In the genomic region with DNA sequence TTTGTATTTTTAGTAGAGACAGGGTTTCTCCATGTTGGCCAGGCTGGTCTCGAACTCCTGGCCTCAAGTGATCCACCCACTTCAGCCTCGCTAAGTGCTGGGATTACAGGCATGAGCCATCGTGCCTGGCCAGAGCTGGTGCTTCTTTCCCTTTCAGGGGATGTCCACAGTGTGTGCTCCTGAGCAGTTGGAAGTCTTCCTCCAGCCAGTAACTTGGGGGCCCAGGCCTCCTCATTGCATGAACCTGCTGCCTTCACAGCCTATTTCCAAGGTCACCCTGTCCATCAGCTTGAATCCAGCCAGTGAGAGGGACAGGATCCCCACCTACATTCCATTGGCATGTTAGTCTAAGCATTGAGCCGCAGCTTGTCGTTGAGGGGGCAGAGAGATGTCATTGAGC, we compare ENCODE assay signal across 17 cellular contexts. TPM values are rescaled to one million over a fixed set of nuclear protein-coding genes. Genes with fewer than 3 reads are reported as not detected.
DNase-seq lines count a peak whose midpoint lies in the region; ATAC-seq and TF ChIP-seq lines count a peak whose summit lies in the region.
"Had no signal": no experiment of that assay in that cellular context is flagged by ENCODE, and none has a peak within 500 bp of the region (broad histone marks: within the 10 kb centered on the region; RNA-seq: fewer than 3 reads in every experiment).

No MANE protein-coding gene starts in this region.

- no TSS peak for BruUV-seq in IMR-90 (replicated peaks; lab: Mats Ljungman, UMichigan)

- no peak overlapping the region for H3K9ac ChIP-seq in IMR-90 (ENCODE audit: low read depth, low read length)
- H3K9ac ChIP-seq in neural progenitor cell, result no peak overlapping the region
- H3K9ac ChIP-seq: BLaER1 had no signal

- dilution Hi-C loops in IMR-90 (cut with HindIII; ENCODE audit: low sequenced_read_pairs, unreplicated experiment), result no loop called here

- CTCF ChIA-PET in IMR-90 (lab: Yijun Ruan, JAX), result no interaction called here

- H3K56ac ChIP-seq in IMR-90 (ENCODE audit: extremely low read depth, insufficient read depth, low read length), result no peak overlapping the region

- H3K27ac ChIP-seq in IMR-90 (ENCODE audit: insufficient read depth, low read length), result no peak overlapping the region
- H3K27ac ChIP-seq in neural progenitor cell, result no peak overlapping the region
- H3K27ac ChIP-seq: BLaER1 had no signal

- H3K4ac ChIP-seq in IMR-90 (ENCODE audit: low read depth, low read length), result no peak overlapping the region; the same call in 1 of the 2 replicates

- H3K4me3 Mint-ChIP-seq in neural progenitor cell (no peak overlapping the region), osteocyte (ENCODE audit: unreplicated experiment) (no peak overlapping the region), mesothelial cell of epicardium (no peak overlapping the region)
- H3K4me3 Mint-ChIP-seq: CD14-positive monocyte; CD4-positive, alpha-beta memory T cell; CD4-positive, CD25-positive, alpha-beta regulatory T cell had no signal

- peaks cover 11% of the 10 kb centered on the region; the same call in 1 of the 2 replicates for H3K9me1 ChIP-seq in IMR-90 (ENCODE audit: insufficient read depth, low read length)

- H3K36me3 Mint-ChIP-seq in neural progenitor cell, result peaks cover 1% of the 10 kb centered on the region
- peaks cover 12% of the 10 kb centered on the region for H3K36me3 Mint-ChIP-seq in osteocyte (ENCODE audit: unreplicated experiment)
- H3K36me3 Mint-ChIP-seq in mesothelial cell of epicardium, result peaks cover 23% of the 10 kb centered on the region
- H3K36me3 Mint-ChIP-seq: CD14-positive monocyte had no signal

- no peak for ATAC-seq in IMR-90 (ENCODE audit: low read depth)

- POLR2A ChIA-PET in IMR-90 (lab: Charles Lee; ENCODE audit: unreplicated experiment), result no interaction called here

- H3K27me3 Mint-ChIP-seq in neural progenitor cell (ENCODE audit: insufficient read depth, low read depth) (peaks cover 3% of the 10 kb centered on the region), osteocyte (ENCODE audit: unreplicated experiment) (no peaks in the 10 kb centered on the region), mesothelial cell of epicardium (ENCODE audit: low read depth) (peaks cover 2% of the 10 kb centered on the region)
- H3K27me3 Mint-ChIP-seq: CD4-positive, alpha-beta memory T cell; CD8-positive, alpha-beta memory T cell had no signal

- H3K4me2 ChIP-seq in IMR-90 (ENCODE audit: low read depth, low read length), result no peak overlapping the region
- H3K4me2 ChIP-seq in neural progenitor cell, result no peak overlapping the region
- H3K4me2 ChIP-seq: BLaER1 had no signal

- H2BK5ac ChIP-seq in IMR-90 (ENCODE audit: low read depth, low read length, poor library complexity, severe bottlenecking), result no peak overlapping the region

- no peak overlapping the region for H2BK15ac ChIP-seq in IMR-90 (ENCODE audit: low read depth, low read length)

- H3K79me2 ChIP-seq in neural progenitor cell (ENCODE audit: low read depth), result no peaks in the 10 kb centered on the region

- peaks cover 11% of the 10 kb centered on the region for H3K4me1 ChIP-seq in IMR-90 (ENCODE audit: control insufficient read depth, insufficient read depth, low read length)
- H3K4me1 ChIP-seq in neural progenitor cell, result no peaks in the 10 kb centered on the region
- H3K4me1 ChIP-seq: BLaER1 had no signal

- in situ Hi-C loops in IMR-90 (cut with MboI; ENCODE audit: low sequenced_read_pairs), result no loop called here

- H2AFZ ChIP-seq in IMR-90 (replicated peaks; ENCODE audit: low read length, poor library complexity), result no peak overlapping the region
- H2AFZ ChIP-seq in neural progenitor cell (replicated peaks), result no peak overlapping the region

- H4K5ac ChIP-seq in IMR-90 (ENCODE audit: low read depth, low read length), result no peak overlapping the region

- no peak overlapping the region for H2BK20ac ChIP-seq in IMR-90 (ENCODE audit: low read depth, low read length)

- peaks cover 5% of the 10 kb centered on the region for H3K9me3 Mint-ChIP-seq in neural progenitor cell
- no peaks in the 10 kb centered on the region for H3K9me3 Mint-ChIP-seq in osteocyte (ENCODE audit: unreplicated experiment)
- no peaks in the 10 kb centered on the region for H3K9me3 Mint-ChIP-seq in mesothelial cell of epicardium
- H3K9me3 Mint-ChIP-seq: CD14-positive monocyte; CD8-positive, alpha-beta memory T cell had no signal

- no peak for TF ChIP-seq RAD21 in IMR-90 (IDR thresholded peaks at IDR 0.05; ENCODE audit: low read length)

- H4K20me1 ChIP-seq in IMR-90 (ENCODE audit: insufficient read depth, low read length) (no peaks in the 10 kb centered on the region), neural progenitor cell (ENCODE audit: low read depth) (no peaks in the 10 kb centered on the region)

- peak overlapping the region; percentile 21 for H3K27ac Mint-ChIP-seq in neural progenitor cell
- no peak overlapping the region for H3K27ac Mint-ChIP-seq in osteocyte (ENCODE audit: unreplicated experiment)
- no peak overlapping the region for H3K27ac Mint-ChIP-seq in mesothelial cell of epicardium
- H3K27ac Mint-ChIP-seq: CD14-positive monocyte; CD4-positive, CD25-positive, alpha-beta regulatory T cell had no signal

- no peak overlapping the region for H3K18ac ChIP-seq in IMR-90 (ENCODE audit: low read depth, low read length)

- H3K4me1 Mint-ChIP-seq in neural progenitor cell (peaks cover 20% of the 10 kb centered on the region), osteocyte (ENCODE audit: unreplicated experiment) (peaks cover 4% of the 10 kb centered on the region), mesothelial cell of epicardium (peaks cover 21% of the 10 kb centered on the region)

- H3F3A ChIP-seq in neural progenitor cell (ENCODE audit: low read depth), result no peaks in the 10 kb centered on the region

- H4K91ac ChIP-seq in IMR-90 (ENCODE audit: insufficient read depth, low read depth, low read length), result no peak overlapping the region

- 95% methylated on average over 5 of the region's 5 CpGs; no CpG with 5 or more reads in 1 of the 2 experiments for WGBS in IMR-90 (ENCODE audit: extremely low coverage in 2 of 2, insufficient read length in 1 of 2), 2 experiments

- no peaks in the 10 kb centered on the region for H3K27me3 ChIP-seq in IMR-90 (ENCODE audit: control insufficient read depth, insufficient read depth, low read length)
- H3K27me3 ChIP-seq in neural progenitor cell, result no peaks in the 10 kb centered on the region
- H3K27me3 ChIP-seq: BE2C, BLaER1 had no signal

- no peak overlapping the region for H3K23ac ChIP-seq in IMR-90 (ENCODE audit: low read depth, low read length)

- no peak overlapping the region for H2BK120ac ChIP-seq in IMR-90 (ENCODE audit: low read depth, low read length)

- intact Hi-C loops in IMR-90 (cut with micrococcal nuclease), result loop anchor here (10.0 kb wide), 1 partner anchor 121 kb away; no protein-coding TSS in a partner anchor

- no peaks in the 10 kb centered on the region for H3K36me3 ChIP-seq in IMR-90 (ENCODE audit: control insufficient read depth, insufficient read depth, low read length)
- H3K36me3 ChIP-seq in neural progenitor cell, result no peaks in the 10 kb centered on the region
- H3K36me3 ChIP-seq: BE2C had no signal

- no peak for DNase-seq in IMR-90
- DNase-seq in neural progenitor cell (ENCODE audit: low spot score), result no peak
- peak; percentile 75 for DNase-seq in osteocyte (ENCODE audit: extremely low spot score, unreplicated experiment)
- no peak for DNase-seq in mesothelial cell of epicardium (ENCODE audit: low spot score in 2 of 2, unreplicated experiment in 2 of 2)
- no peak for DNase-seq in SIG-M5 (lab: John Stamatoyannopoulos, UW)
- DNase-seq: 8988T; ACHN; BE2C; C1 segment of cervical spinal cord; CD4-positive, alpha-beta memory T cell; CD4-positive, CD25-positive, alpha-beta regulatory T cell; CD8-positive, alpha-beta memory T cell; COR-L47; DMS79 treated with DMSO at 0.1 percent for 48 hours; GF-D8 had no signal

- peak overlapping the region; percentile 60 for H2AK5ac ChIP-seq in IMR-90 (ENCODE audit: low read depth, low read length)

- peaks cover under 1 to 1% of the 10 kb centered on the region in 2 experiments; a peak in 1 of 4 replicates for H3K79me1 ChIP-seq in IMR-90 (ENCODE audit: low read depth in 1 of 2, low read length in 2 of 2)

- no peak for TF ChIP-seq CTCF in IMR-90 (conservative IDR thresholded peaks at IDR 0.05; ENCODE audit: low read depth, low read length)
- no peak for TF ChIP-seq CTCF in neural progenitor cell (IDR thresholded peaks at IDR 0.05)
- TF ChIP-seq CTCF in osteocyte (IDR thresholded peaks at IDR 0.05), result no peak
- TF ChIP-seq CTCF in mesothelial cell of epicardium (IDR thresholded peaks at IDR 0.05; ENCODE audit: unreplicated experiment), result no peak

- no peak overlapping the region for H4K8ac ChIP-seq in IMR-90 (ENCODE audit: low read depth in 2 of 2, low read length in 2 of 2)

- no peaks in the 10 kb centered on the region for H3K9me3 ChIP-seq in IMR-90 (ENCODE audit: control insufficient read depth, insufficient read depth, low read length)
- no peaks in the 10 kb centered on the region for H3K9me3 ChIP-seq in neural progenitor cell (ENCODE audit: low read depth)
- H3K9me3 ChIP-seq: BE2C, BLaER1 had no signal

- no peak overlapping the region for H2AK9ac ChIP-seq in IMR-90 (replicated peaks; ENCODE audit: low read depth, low read length, poor library complexity)

- no peak overlapping the region for H3K14ac ChIP-seq in IMR-90 (replicated peaks; ENCODE audit: low read depth, low read length)

- H3K4me3 ChIP-seq in IMR-90 (ENCODE audit: insufficient read depth, low read depth, low read length) (no peak overlapping the region), neural progenitor cell (no peak overlapping the region)
- H3K4me3 ChIP-seq: BLaER1 had no signal

- no peak for TF ChIP-seq POLR2A in IMR-90 (IDR thresholded peaks at IDR 0.05; ENCODE audit: low read depth, low read length)

TF ChIP-seq in IMR-90, 13 proteins besides CTCF, POLR2A, EP300 and RAD21 (continues in another document):
- no peak for TF ChIP-seq NFE2L2 (IDR thresholded peaks at IDR 0.05; ENCODE audit: low read depth, low read length)
- no peak for TF ChIP-seq RFX5 (IDR thresholded peaks at IDR 0.05; ENCODE audit: low read depth, low read length)
- TF ChIP-seq BHLHE40 (IDR thresholded peaks at IDR 0.05; ENCODE audit: low read depth, low read length), result no peak

RNA-seq across cellular contexts. Expression of a gene that starts 12.5 kb away (rescaled TPM):
- total RNA-seq in IMR-90 (2012; rRNA removed), result 16.1 TPM in 2 replicates
- polyA plus RNA-seq in IMR-90 (2012; rRNA removed), result 17.2 and 19.2 TPM in 2 replicates
- polyA plus RNA-seq in IMR-90 (2012; cell fraction: cytosol; rRNA removed), result 13.9 and 18.0 TPM in 2 replicates
- polyA plus RNA-seq in IMR-90 (2012; cell fraction: nucleus; rRNA removed; ENCODE audit: low replicate concordance), result 10.7 and 13.6 TPM in 2 replicates
- 15.7 and 27.6 TPM in 2 replicates for total RNA-seq in neural progenitor cell (ENCODE audit: low replicate concordance)
- 34.1 and 35.5 TPM in 2 replicates for total RNA-seq in osteocyte
- total RNA-seq in mesothelial cell of epicardium, result 47.5 to 48.3 TPM (median 47.6 TPM) in 3 replicates
